Comparison of ENCODE assay signal across 8 cellular contexts in genomic region chr6:43426928-43427405, GRCh38. TPM values are rescaled to one million over a fixed set of nuclear protein-coding genes. Genes with fewer than 3 reads are reported as not detected.
DNase-seq lines count a peak whose midpoint lies in the region; ATAC-seq and TF ChIP-seq lines count a peak whose summit lies in the region.

No MANE protein-coding gene starts in this region.

- no peaks in the 10 kb centered on the region for H3K9me3 ChIP-seq in liver (ENCODE audit: control insufficient read depth in 4 of 4, low read length in 3 of 4)
- peaks cover 0 to 5% (median 0%) of the 10 kb centered on the region in 4 donors for H3K9me3 ChIP-seq in tibial nerve

- peak overlapping the region in 1 of 2 donors; percentile 79 for H3K9ac ChIP-seq in liver (ENCODE audit: low read depth in 1 of 2, low read length in 2 of 2)

- H3K27ac ChIP-seq in angular gyrus (ENCODE audit: low read depth, low read length) (peak overlapping the region; percentile 81), liver (ENCODE audit: low read depth in 1 of 2, low read length in 2 of 2) (peak overlapping the region; percentile 84 to 93), tibial nerve (peak overlapping the region; percentile 79 to 82 (median 81))

- H3K27me3 Mint-ChIP-seq in activated T-cell treated with anti-CD3 and anti-CD28 coated beads, Interleukin-2, amount 50 U/mL, for 24 hours, result no peaks in the 10 kb centered on the region

- peaks cover 26% of the 10 kb centered on the region for H3K36me3 Mint-ChIP-seq in activated T-cell treated with anti-CD3 and anti-CD28 coated beads, Interleukin-2, amount 50 U/mL, for 24 hours (ENCODE audit: low read depth)

- H3K4me1 ChIP-seq in liver (ENCODE audit: control insufficient read depth in 4 of 4, insufficient read depth in 4 of 4, low read length in 3 of 4) (peaks cover 4 to 19% (median 18%) of the 10 kb centered on the region in 4 donors), tibial nerve (peaks cover 0 to 22% (median 15%) of the 10 kb centered on the region in 4 donors)

- peaks cover 25% of the 10 kb centered on the region for H3K4me1 Mint-ChIP-seq in activated T-cell treated with anti-CD3 and anti-CD28 coated beads, Interleukin-2, amount 50 U/mL, for 24 hours (ENCODE audit: low read depth)

- ATAC-seq in GM21717 (IDR thresholded peaks at IDR 0.05; ENCODE audit: unreplicated experiment), result no peak

- WGBS in liver, result 44% methylated on average over 23 of the region's 23 CpGs
- 25 to 44% methylated on average over 22 to 23 of the region's 23 CpGs for WGBS in tibial nerve, 2 donors

- no peaks in the 10 kb centered on the region for H3K27me3 ChIP-seq in liver (ENCODE audit: control insufficient read depth in 4 of 4, insufficient read depth in 4 of 4, low read length in 3 of 4)
- H3K27me3 ChIP-seq in tibial nerve, result no peaks in the 10 kb centered on the region

- H3K4me3 ChIP-seq in liver (ENCODE audit: low read depth in 1 of 3, low read length in 3 of 3) (peak overlapping the region; percentile 64 to 91 (median 68)), tibial nerve (peak overlapping the region; percentile 63 to 78 (median 69))

- TF ChIP-seq EP300 in tibial nerve (IDR thresholded peaks at IDR 0.05), result no peak

- no peak for DNase-seq in activated T-cell treated with anti-CD3 and anti-CD28 coated beads, Interleukin-2, amount 50 U/mL, for 24 hours
- no peak for DNase-seq in activated T-cell treated with anti-CD3 and anti-CD28 coated beads, Interleukin-2, amount 50 U/mL, for 1 hour
- DNase-seq in tibial nerve (ENCODE audit: low spot score in 2 of 2), result no peak
- no peak for DNase-seq in LoVo (ENCODE audit: low spot score)
- no peak for DNase-seq in ecto neural progenitor cell (ENCODE audit: low spot score)

- peak overlapping the region; percentile 96 for H3K4me3 Mint-ChIP-seq in activated T-cell treated with anti-CD3 and anti-CD28 coated beads, Interleukin-2, amount 50 U/mL, for 24 hours

- H3K36me3 ChIP-seq in liver (ENCODE audit: control insufficient read depth in 4 of 4, insufficient read depth in 3 of 4, low read depth in 1 of 4, low read length in 3 of 4) (peaks cover 0 to 2% (median 0%) of the 10 kb centered on the region in 4 donors), tibial nerve (peaks cover 0 to 8% (median 0%) of the 10 kb centered on the region in 3 donors)

- TF ChIP-seq POLR2A in tibial nerve (IDR thresholded peaks at IDR 0.05), result no peak

- peak overlapping the region; percentile 99 for H3K27ac Mint-ChIP-seq in activated T-cell treated with anti-CD3 and anti-CD28 coated beads, Interleukin-2, amount 50 U/mL, for 24 hours

- TF ChIP-seq RAD21 in liver (IDR thresholded peaks at IDR 0.05), result no peak

- no peaks in the 10 kb centered on the region for H3K9me3 Mint-ChIP-seq in activated T-cell treated with anti-CD3 and anti-CD28 coated beads, Interleukin-2, amount 50 U/mL, for 24 hours

- TF ChIP-seq CTCF in liver (IDR thresholded peaks at IDR 0.05; ENCODE audit: low read depth, low read length, missing input control) (no peak), tibial nerve (IDR thresholded peaks at IDR 0.05) (no peak)

TF ChIP-seq in liver, 16 proteins besides CTCF, POLR2A, EP300 and RAD21:
- no peak for TF ChIP-seq FOXA1 (IDR thresholded peaks at IDR 0.05)
- TF ChIP-seq RXRA (IDR thresholded peaks at IDR 0.05), result no peak
- TF ChIP-seq JUND (IDR thresholded peaks at IDR 0.05), result no peak
- no peak for TF ChIP-seq EGR1 (IDR thresholded peaks at IDR 0.05; ENCODE audit: low read depth in 2 of 2)
- TF ChIP-seq YY1 (IDR thresholded peaks at IDR 0.05), result no peak
- no peak for TF ChIP-seq TAF1 (conservative IDR thresholded peaks at IDR 0.05)
- no peak for TF ChIP-seq NR2F2 (IDR thresholded peaks at IDR 0.05)
- no peak for TF ChIP-seq GABPA (IDR thresholded peaks at IDR 0.05 in 1 of 2, conservative IDR thresholded peaks at IDR 0.05 in 1 of 2)
- TF ChIP-seq FOXA2 (IDR thresholded peaks at IDR 0.05), result no peak
- TF ChIP-seq, protein P1, sequence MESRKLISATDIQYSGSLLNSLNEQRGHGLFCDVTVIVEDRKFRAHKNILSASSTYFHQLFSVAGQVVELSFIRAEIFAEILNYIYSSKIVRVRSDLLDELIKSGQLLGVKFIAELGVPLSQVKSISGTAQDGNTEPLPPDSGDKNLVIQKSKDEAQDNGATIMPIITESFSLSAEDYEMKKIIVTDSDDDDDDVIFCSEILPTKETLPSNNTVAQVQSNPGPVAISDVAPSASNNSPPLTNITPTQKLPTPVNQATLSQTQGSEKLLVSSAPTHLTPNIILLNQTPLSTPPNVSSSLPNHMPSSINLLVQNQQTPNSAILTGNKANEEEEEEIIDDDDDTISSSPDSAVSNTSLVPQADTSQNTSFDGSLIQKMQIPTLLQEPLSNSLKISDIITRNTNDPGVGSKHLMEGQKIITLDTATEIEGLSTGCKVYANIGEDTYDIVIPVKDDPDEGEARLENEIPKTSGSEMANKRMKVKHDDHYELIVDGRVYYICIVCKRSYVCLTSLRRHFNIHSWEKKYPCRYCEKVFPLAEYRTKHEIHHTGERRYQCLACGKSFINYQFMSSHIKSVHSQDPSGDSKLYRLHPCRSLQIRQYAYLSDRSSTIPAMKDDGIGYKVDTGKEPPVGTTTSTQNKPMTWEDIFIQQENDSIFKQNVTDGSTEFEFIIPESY (IDR thresholded peaks at IDR 0.05), result no peak
- no peak for TF ChIP-seq SP1 (IDR thresholded peaks at IDR 0.05)
- no peak for TF ChIP-seq MAX (IDR thresholded peaks at IDR 0.05)
- no peak for TF ChIP-seq HNF4A (conservative IDR thresholded peaks at IDR 0.05)
- TF ChIP-seq, protein P2, sequence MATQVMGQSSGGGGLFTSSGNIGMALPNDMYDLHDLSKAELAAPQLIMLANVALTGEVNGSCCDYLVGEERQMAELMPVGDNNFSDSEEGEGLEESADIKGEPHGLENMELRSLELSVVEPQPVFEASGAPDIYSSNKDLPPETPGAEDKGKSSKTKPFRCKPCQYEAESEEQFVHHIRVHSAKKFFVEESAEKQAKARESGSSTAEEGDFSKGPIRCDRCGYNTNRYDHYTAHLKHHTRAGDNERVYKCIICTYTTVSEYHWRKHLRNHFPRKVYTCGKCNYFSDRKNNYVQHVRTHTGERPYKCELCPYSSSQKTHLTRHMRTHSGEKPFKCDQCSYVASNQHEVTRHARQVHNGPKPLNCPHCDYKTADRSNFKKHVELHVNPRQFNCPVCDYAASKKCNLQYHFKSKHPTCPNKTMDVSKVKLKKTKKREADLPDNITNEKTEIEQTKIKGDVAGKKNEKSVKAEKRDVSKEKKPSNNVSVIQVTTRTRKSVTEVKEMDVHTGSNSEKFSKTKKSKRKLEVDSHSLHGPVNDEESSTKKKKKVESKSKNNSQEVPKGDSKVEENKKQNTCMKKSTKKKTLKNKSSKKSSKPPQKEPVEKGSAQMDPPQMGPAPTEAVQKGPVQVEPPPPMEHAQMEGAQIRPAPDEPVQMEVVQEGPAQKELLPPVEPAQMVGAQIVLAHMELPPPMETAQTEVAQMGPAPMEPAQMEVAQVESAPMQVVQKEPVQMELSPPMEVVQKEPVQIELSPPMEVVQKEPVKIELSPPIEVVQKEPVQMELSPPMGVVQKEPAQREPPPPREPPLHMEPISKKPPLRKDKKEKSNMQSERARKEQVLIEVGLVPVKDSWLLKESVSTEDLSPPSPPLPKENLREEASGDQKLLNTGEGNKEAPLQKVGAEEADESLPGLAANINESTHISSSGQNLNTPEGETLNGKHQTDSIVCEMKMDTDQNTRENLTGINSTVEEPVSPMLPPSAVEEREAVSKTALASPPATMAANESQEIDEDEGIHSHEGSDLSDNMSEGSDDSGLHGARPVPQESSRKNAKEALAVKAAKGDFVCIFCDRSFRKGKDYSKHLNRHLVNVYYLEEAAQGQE (IDR thresholded peaks at IDR 0.05), result no peak
- no peak for TF ChIP-seq HNF4G (IDR thresholded peaks at IDR 0.05)
- TF ChIP-seq ATF3 (IDR thresholded peaks at IDR 0.05), result no peak

RNA-seq across cellular contexts. Expression of gene ABCC10, which starts 0.4 kb away (rescaled TPM):
- total RNA-seq in liver, result 10 to 100 TPM in 1 of 2 donors, 1 to 10 TPM in 1; 5.3 to 10.6 TPM
- polyA plus RNA-seq in liver, result 1 to 10 TPM; 3.9 to 4.9 TPM
- total RNA-seq in tibial nerve, result 10 to 100 TPM; 14.9 to 35.9 (median 27.1) TPM

RNA-seq across cellular contexts. Expression of gene DLK2, which starts 28.4 kb away (rescaled TPM):
- total RNA-seq in liver (1 to 10 TPM in 1 of 2 donors, not detected in 1; 1.0 TPM), tibial nerve (1 to 10 TPM in 2 of 4 donors, not detected in 2; 1.0 to 3.5 TPM)
- polyA plus RNA-seq in liver, result under 1 TPM; 0.08 TPM

RNA-seq across cellular contexts. Expression of gene TJAP1, which starts 50.4 kb away (rescaled TPM):
- 10 to 100 TPM in 1 of 2 donors, 1 to 10 TPM in 1; 6.9 to 10.3 TPM for total RNA-seq in liver
- 1 to 10 TPM; 6.9 to 8.8 TPM for polyA plus RNA-seq in liver
- total RNA-seq in tibial nerve, result 10 to 100 TPM; 30.2 to 43.8 (median 32.3) TPM

RNA-seq across cellular contexts. Expression of gene ZNF318, which starts 57.5 kb away (rescaled TPM):
- total RNA-seq in liver (1 to 10 TPM; 4.4 to 9.1 TPM), tibial nerve (10 to 100 TPM; 18.4 to 26.4 (median 22.9) TPM)
- 1 to 10 TPM; 3.6 to 4.0 TPM for polyA plus RNA-seq in liver
